Comparison of ENCODE assay signal across 1 cellular context in genomic region chr5:95102687-95103086, GRCh38.
TF ChIP-seq lines count a peak whose summit lies in the region.

No MANE protein-coding gene starts in this region.

TF ChIP-seq in GM12878, 131 proteins besides CTCF, POLR2A, EP300 and RAD21 (continued from another document):
- TF ChIP-seq ZBTB40 (IDR thresholded peaks at IDR 0.05; ENCODE audit: borderline replicate concordance) (no peak), PML (IDR thresholded peaks at IDR 0.05; ENCODE audit: low read length) (no peak), MTA2 (IDR thresholded peaks at IDR 0.05; ENCODE audit: low read depth) (peak; percentile 58)
